ENCODE assay signal across 8 cellular contexts in genomic region chr20:63956664-63957003, GRCh38. TPM values are rescaled to one million over a fixed set of nuclear protein-coding genes. Genes with fewer than 3 reads are reported as not detected.
DNase-seq lines count a peak whose midpoint lies in the region; ATAC-seq, FAIRE-seq and TF ChIP-seq lines count a peak whose summit lies in the region.

No MANE protein-coding gene starts in this region.

- H3F3A ChIP-seq in SK-N-SH (replicated peaks; ENCODE audit: insufficient read depth) = peaks cover 8% of the 10 kb centered on the region

- ATAC-seq in GM21529 (IDR thresholded peaks at IDR 0.05; ENCODE audit: unreplicated experiment) (peak; percentile 14), right cardiac atrium (no peak)
- ATAC-seq in stimulated activated memory B cell treated with anti-CD40 and anti-IgM and Interleukin-4, amounts not matched to agents 10 μg/mL and 1 μg/mL and 100 μg/mL, for 72 hours = no peak

- WGBS in SK-N-SH (ENCODE audit: low lambda C conversion rate) = 2% methylated on average over 15 of the region's 15 CpGs
- under 1% methylated on average over 15 of the region's 15 CpGs for WGBS in right cardiac atrium

- H3K4me3 Mint-ChIP-seq in stimulated activated memory B cell treated with anti-CD40 and anti-IgM and Interleukin-4, amounts not matched to agents 10 μg/mL and 1 μg/mL and 100 μg/mL, for 72 hours = peak overlapping the region; percentile 87

- H3K36me3 Mint-ChIP-seq in stimulated activated memory B cell treated with anti-CD40 and anti-IgM and Interleukin-4, amounts not matched to agents 10 μg/mL and 1 μg/mL and 100 μg/mL, for 72 hours = peaks cover 11% of the 10 kb centered on the region

- CTCF ChIA-PET in SK-N-SH (lab: Yijun Ruan, JAX) = interaction anchor here (0.8 to 4.8 kb wide), 7 partner anchors 18 to 182 kb away, joined by 3 to 32 read pairs (median 5); partner anchors contain the start of genes PRPF6 and SAMD10

- H3K9ac ChIP-seq in SK-N-SH = peak overlapping the region; percentile 62; the same call in 1 of the 2 replicates

- POLR2A ChIA-PET in SK-N-SH (lab: Yijun Ruan, JAX) = interaction anchor here (1.4 to 1.5 kb wide), 2 partner anchors 23 to 24 kb away, joined by 3 to 4 read pairs; partner anchors contain the start of genes PRPF6 and SAMD10

- intact Hi-C loops in right cardiac atrium (cut with DNase I) = loop anchor here in 1 of 4 donors (5.0 kb wide), 1 partner anchor 49 kb away; no protein-coding TSS in a partner anchor

- peak overlapping the region; percentile 97 for H3K4me2 ChIP-seq in SK-N-SH

- TF ChIP-seq RAD21 in SK-N-SH (IDR thresholded peaks at IDR 0.05; ENCODE audit: low read length) = no peak

- H4K20me1 ChIP-seq in SK-N-SH (ENCODE audit: insufficient read depth) = peaks cover 32% of the 10 kb centered on the region

- H3K36me3 ChIP-seq in SK-N-SH (replicated peaks in 1 of 2; ENCODE audit: control insufficient read depth in 1 of 2, insufficient read depth in 2 of 2, low read length in 1 of 2) = peaks cover 0 to 25% of the 10 kb centered on the region in 2 experiments

- peak overlapping the region; percentile 56; the same call in 1 of the 2 replicates for H2AFZ ChIP-seq in SK-N-SH (ENCODE audit: low read depth)

- H3K9me3 ChIP-seq in SK-N-SH = no peaks in the 10 kb centered on the region
- H3K9me3 ChIP-seq in right cardiac atrium (ENCODE audit: control insufficient read depth, low read length) = no peaks in the 10 kb centered on the region

- H3K9me2 ChIP-seq in SK-N-SH = no peaks in the 10 kb centered on the region

- H3K4me3 ChIP-seq in AG09309 (ENCODE audit: control insufficient read depth, low read depth, low read length) (peak overlapping the region; percentile 55), SK-N-SH (ENCODE audit: low read depth in 2 of 2, low read length in 1 of 2) (peak overlapping the region; percentile 67 to 70), right cardiac atrium (ENCODE audit: low read length) (peak overlapping the region; percentile 41)

- TF ChIP-seq EP300 in SK-N-SH (IDR thresholded peaks at IDR 0.05; ENCODE audit: borderline replicate concordance in 1 of 2, low read depth in 1 of 2, low read length in 1 of 2) = no peak

- peaks cover 60% of the 10 kb centered on the region for H3K4me1 Mint-ChIP-seq in stimulated activated memory B cell treated with anti-CD40 and anti-IgM and Interleukin-4, amounts not matched to agents 10 μg/mL and 1 μg/mL and 100 μg/mL, for 72 hours

- H3K27ac Mint-ChIP-seq in stimulated activated memory B cell treated with anti-CD40 and anti-IgM and Interleukin-4, amounts not matched to agents 10 μg/mL and 1 μg/mL and 100 μg/mL, for 72 hours = peak overlapping the region; percentile 87

- no peaks in the 10 kb centered on the region for H3K9me3 Mint-ChIP-seq in stimulated activated memory B cell treated with anti-CD40 and anti-IgM and Interleukin-4, amounts not matched to agents 10 μg/mL and 1 μg/mL and 100 μg/mL, for 72 hours

- H3K27ac ChIP-seq in SK-N-SH (ENCODE audit: low read depth in 2 of 2, low read length in 1 of 2) (peak overlapping the region; percentile 72 to 79), right cardiac atrium (ENCODE audit: low read length) (no peak overlapping the region)

- no peaks in the 10 kb centered on the region for H3K27me3 ChIP-seq in SK-N-SH (ENCODE audit: insufficient read depth)
- H3K27me3 ChIP-seq in right cardiac atrium (ENCODE audit: control insufficient read depth, insufficient read depth) = no peaks in the 10 kb centered on the region

- H3K4me1 ChIP-seq in SK-N-SH (ENCODE audit: control insufficient read depth in 1 of 2, insufficient read depth in 2 of 2, low read depth in 1 of 2, low read length in 1 of 2) (peaks cover 6 to 27% of the 10 kb centered on the region in 2 experiments; a peak in 1 of 4 replicates), right cardiac atrium (ENCODE audit: control insufficient read depth, insufficient read depth, low read length) (peaks cover 8% of the 10 kb centered on the region)

- TF ChIP-seq CTCF in AG09309 (IDR thresholded peaks at IDR 0.05; ENCODE audit: control insufficient read depth, insufficient read depth, low read depth, low read length, missing control alignments) (no peak), SK-N-SH (IDR thresholded peaks at IDR 0.05) (no peak), D721Med (IDR thresholded peaks at IDR 0.05; ENCODE audit: insufficient read depth, missing control alignments) (no peak)

- FAIRE-seq in D721Med (lab: Jason Lieb, UNC) = no peak

- no peaks in the 10 kb centered on the region for H3K27me3 Mint-ChIP-seq in stimulated activated memory B cell treated with anti-CD40 and anti-IgM and Interleukin-4, amounts not matched to agents 10 μg/mL and 1 μg/mL and 100 μg/mL, for 72 hours

- DNase-seq in AG09309 (ENCODE audit: low read depth) (no peak), SK-N-SH (no peak), right cardiac atrium (no peak), D721Med (ENCODE audit: insufficient read length, low spot score) (no peak), NCI-H748 treated with DMSO at 0.1 percent for 48 hours (lab: John Stamatoyannopoulos, UW) (no peak)
- DNase-seq in stimulated activated CD4-positive, alpha-beta T cell treated with anti-CD3 and anti-CD28 coated beads, Interleukin-15, amount 100 ng/mL, for 24 hours = no peak

- H3K79me2 ChIP-seq in SK-N-SH (ENCODE audit: insufficient read depth) = peaks cover 46% of the 10 kb centered on the region

TF ChIP-seq in SK-N-SH, 30 proteins besides CTCF, POLR2A, EP300 and RAD21:
- TF ChIP-seq ZBTB33 (IDR thresholded peaks at IDR 0.05; ENCODE audit: borderline replicate concordance, low read depth) (no peak), TCF12 (IDR thresholded peaks at IDR 0.05) (no peak), POLR2AphosphoS5 (IDR thresholded peaks at IDR 0.05; ENCODE audit: low read depth, low read length) (0 out of 2 replicates have a peak, but pooled peaks have one; percentile 15), MAX (IDR thresholded peaks at IDR 0.05; ENCODE audit: low read depth) (no peak), SMC3 (IDR thresholded peaks at IDR 0.05; ENCODE audit: low read depth, low read length) (no peak)

RNA-seq across cellular contexts. Expression of gene UCKL1, which starts 0.4 kb away (rescaled TPM):
- 70.3 and 71.6 TPM in 2 replicates for polyA plus RNA-seq in SK-N-SH (2012; rRNA removed)
- 25.9 and 43.7 TPM in 2 replicates for polyA plus RNA-seq in SK-N-SH (2012; cell fraction: cytosol; rRNA removed)
- 214 and 226 TPM in 2 replicates for polyA plus RNA-seq in SK-N-SH (2012; cell fraction: nucleus; rRNA removed)
- total RNA-seq in right cardiac atrium = 10 to 100 TPM; 35.5 to 47.0 (median 44.0) TPM
- polyA plus RNA-seq in right cardiac atrium = 36.5 TPM

RNA-seq across cellular contexts. Expression of gene ZNF512B, which starts 13.1 kb away (rescaled TPM):
- polyA plus RNA-seq in SK-N-SH (2012; rRNA removed) (10.4 and 11.8 TPM in 2 replicates), right cardiac atrium (9.8 TPM)
- polyA plus RNA-seq in SK-N-SH (2012; cell fraction: cytosol; rRNA removed) = 5.1 and 8.4 TPM in 2 replicates
- polyA plus RNA-seq in SK-N-SH (2012; cell fraction: nucleus; rRNA removed) = 43.8 and 50.5 TPM in 2 replicates
- 10 to 100 TPM; 12.3 to 16.1 (median 13.6) TPM for total RNA-seq in right cardiac atrium

RNA-seq across cellular contexts. Expression of gene SAMD10, which starts 22.8 kb away (rescaled TPM):
- polyA plus RNA-seq in SK-N-SH (2012; rRNA removed) (11.0 and 11.6 TPM in 2 replicates), right cardiac atrium (4.8 TPM)
- 3.8 and 5.8 TPM in 2 replicates for polyA plus RNA-seq in SK-N-SH (2012; cell fraction: cytosol; rRNA removed)
- 72.3 and 82.0 TPM in 2 replicates for polyA plus RNA-seq in SK-N-SH (2012; cell fraction: nucleus; rRNA removed)
- 1 to 10 TPM; 3.3 to 4.9 (median 3.8) TPM for total RNA-seq in right cardiac atrium

RNA-seq across cellular contexts. Expression of gene PRPF6, which starts 24.3 kb away (rescaled TPM):
- 50.1 and 59.1 TPM in 2 replicates for polyA plus RNA-seq in SK-N-SH (2012; rRNA removed)
- 38.8 and 45.4 TPM in 2 replicates for polyA plus RNA-seq in SK-N-SH (2012; cell fraction: cytosol; rRNA removed)
- 62.1 and 68.6 TPM in 2 replicates for polyA plus RNA-seq in SK-N-SH (2012; cell fraction: nucleus; rRNA removed)
- 10 to 100 TPM; 42.5 to 44.7 (median 43.5) TPM for total RNA-seq in right cardiac atrium
- 29.6 TPM for polyA plus RNA-seq in right cardiac atrium
